ENCODE assay signal across 1 cellular context in the genomic region with DNA sequence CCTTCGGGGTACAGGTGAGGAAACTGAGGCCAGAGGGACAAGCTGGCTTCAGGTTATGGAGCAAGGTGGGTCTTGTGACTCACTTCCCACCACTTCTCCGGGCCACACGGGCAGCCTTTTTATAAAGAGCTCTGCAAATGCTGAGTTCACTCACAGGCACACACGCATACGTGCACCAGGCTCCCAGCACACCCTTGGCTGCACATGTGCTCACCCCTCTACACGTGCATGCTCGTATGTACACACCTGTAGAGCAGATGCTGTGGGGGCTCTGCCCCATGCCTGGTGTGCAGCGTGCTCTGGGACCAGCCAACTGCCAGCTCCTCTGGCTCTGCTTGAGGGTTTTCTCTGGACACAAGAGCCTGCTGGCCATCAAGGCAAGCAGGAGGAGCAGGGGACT.
TF ChIP-seq lines count a peak whose summit lies in the region.

No MANE protein-coding gene starts in this region.

TF ChIP-seq in HepG2, 621 proteins besides CTCF, POLR2A, EP300 and RAD21:
- TF ChIP-seq, protein P1, sequence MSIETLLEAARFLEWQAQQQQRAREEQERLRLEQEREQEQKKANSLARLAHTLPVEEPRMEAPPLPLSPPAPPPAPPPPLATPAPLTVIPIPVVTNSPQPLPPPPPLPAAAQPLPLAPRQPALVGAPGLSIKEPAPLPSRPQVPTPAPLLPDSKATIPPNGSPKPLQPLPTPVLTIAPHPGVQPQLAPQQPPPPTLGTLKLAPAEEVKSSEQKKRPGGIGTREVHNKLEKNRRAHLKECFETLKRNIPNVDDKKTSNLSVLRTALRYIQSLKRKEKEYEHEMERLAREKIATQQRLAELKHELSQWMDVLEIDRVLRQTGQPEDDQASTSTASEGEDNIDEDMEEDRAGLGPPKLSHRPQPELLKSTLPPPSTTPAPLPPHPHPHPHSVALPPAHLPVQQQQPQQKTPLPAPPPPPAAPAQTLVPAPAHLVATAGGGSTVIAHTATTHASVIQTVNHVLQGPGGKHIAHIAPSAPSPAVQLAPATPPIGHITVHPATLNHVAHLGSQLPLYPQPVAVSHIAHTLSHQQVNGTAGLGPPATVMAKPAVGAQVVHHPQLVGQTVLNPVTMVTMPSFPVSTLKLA (IDR thresholded peaks at IDR 0.05): peak; percentile 77
- no peak for TF ChIP-seq IKZF4 (CRISPR knock-in tag; IDR thresholded peaks at IDR 0.05; ENCODE audit: borderline replicate concordance, low read depth, not compliant biosample characterization)
